8 cellular contexts compared by ENCODE assay signal in genomic region chr1:247390116-247390791, GRCh38. TPM values are rescaled to one million over a fixed set of nuclear protein-coding genes. Genes with fewer than 3 reads are reported as not detected.
DNase-seq lines count a peak whose midpoint lies in the region; ATAC-seq and TF ChIP-seq lines count a peak whose summit lies in the region.

No MANE protein-coding gene starts in this region.

- H3K4me3 ChIP-seq in IMR-90 (ENCODE audit: insufficient read depth, low read depth, low read length) = peak overlapping the region; percentile 23; the same call in 1 of the 2 replicates
- no peak overlapping the region for H3K4me3 ChIP-seq in OCI-LY1 (ENCODE audit: low read depth, low read length, poor library complexity, severe bottlenecking)

- H3K4me3 Mint-ChIP-seq in naive B cell = peak overlapping the region; percentile 44 to 87 (median 72)

- H3K4me2 ChIP-seq in IMR-90 (ENCODE audit: low read depth, low read length) (peak overlapping the region; percentile 77), OCI-LY1 (ENCODE audit: low read length) (peak overlapping the region; percentile 48)

- H2BK15ac ChIP-seq in IMR-90 (ENCODE audit: low read depth, low read length) = no peak overlapping the region

- H3F3A ChIP-seq in OCI-LY1 (ENCODE audit: insufficient read depth, low read length) = no peaks in the 10 kb centered on the region

- dilution Hi-C loops in IMR-90 (cut with HindIII; ENCODE audit: low sequenced_read_pairs, unreplicated experiment) = no loop called here

- no peaks in the 10 kb centered on the region for H3K9me1 ChIP-seq in IMR-90 (ENCODE audit: insufficient read depth, low read length)

- no peaks in the 10 kb centered on the region for H3K79me1 ChIP-seq in IMR-90 (ENCODE audit: low read depth in 1 of 2, low read length in 2 of 2)

- H2AK5ac ChIP-seq in IMR-90 (ENCODE audit: low read depth, low read length) = no peak overlapping the region

- H3K4me1 Mint-ChIP-seq in naive B cell = peaks cover 7 to 19% (median 18%) of the 10 kb centered on the region in 3 donors

- TF ChIP-seq CTCF in IMR-90 (conservative IDR thresholded peaks at IDR 0.05; ENCODE audit: low read depth, low read length) = peak; percentile 82
- peak; percentile 94 for TF ChIP-seq CTCF in OCI-LY1 (IDR thresholded peaks at IDR 0.05; ENCODE audit: low read length)

- H2AK9ac ChIP-seq in IMR-90 (replicated peaks; ENCODE audit: low read depth, low read length, poor library complexity) = no peak overlapping the region

- H3K27me3 ChIP-seq in IMR-90 (ENCODE audit: control insufficient read depth, insufficient read depth, low read length) = no peaks in the 10 kb centered on the region
- H3K27me3 ChIP-seq in OCI-LY1 (ENCODE audit: insufficient read depth, low read length) = no peaks in the 10 kb centered on the region

- no peaks in the 10 kb centered on the region for H3K9me2 ChIP-seq in OCI-LY1 (ENCODE audit: low read depth, low read length)

- 0 out of 2 replicates have a peak overlapping the region, but pooled peaks have one; percentile 30 for H3K4ac ChIP-seq in IMR-90 (ENCODE audit: low read depth, low read length)

- H3K9ac ChIP-seq in IMR-90 (ENCODE audit: low read depth, low read length) (peak overlapping the region; percentile 49), OCI-LY1 (ENCODE audit: low read length) (no peak overlapping the region)

- TF ChIP-seq POLR2A in IMR-90 (IDR thresholded peaks at IDR 0.05; ENCODE audit: low read depth, low read length) = no peak
- no peak for TF ChIP-seq POLR2A in erythroblast (IDR thresholded peaks at IDR 0.05; ENCODE audit: low read length)

- ATAC-seq in GM21619 (IDR thresholded peaks at IDR 0.05; ENCODE audit: unreplicated experiment) (peak; percentile 99), IMR-90 (ENCODE audit: low read depth) (peak; percentile 95), naive B cell (ENCODE audit: low read depth in 2 of 2) (peak; percentile 98 to 99)

- no peak overlapping the region for H3K23ac ChIP-seq in IMR-90 (ENCODE audit: low read depth, low read length)

- intact Hi-C loops in IMR-90 (cut with micrococcal nuclease) = loop anchor here (1.0 to 5.0 kb wide), 4 partner anchors 59 to 1417 kb away; no protein-coding TSS in a partner anchor

- H3K27me3 Mint-ChIP-seq in naive B cell = peaks cover 0 to 4% (median 0%) of the 10 kb centered on the region in 3 donors

- no peaks in the 10 kb centered on the region for H3K36me3 ChIP-seq in IMR-90 (ENCODE audit: control insufficient read depth, insufficient read depth, low read length)
- no peaks in the 10 kb centered on the region for H3K36me3 ChIP-seq in OCI-LY1 (ENCODE audit: insufficient read depth, low read length)

- peaks cover 2% of the 10 kb centered on the region; the same call in 1 of the 2 replicates for H3K4me1 ChIP-seq in IMR-90 (ENCODE audit: control insufficient read depth, insufficient read depth, low read length)
- peaks cover 12% of the 10 kb centered on the region for H3K4me1 ChIP-seq in OCI-LY1 (ENCODE audit: insufficient read depth, low read length, severe bottlenecking)

- H2BK120ac ChIP-seq in IMR-90 (ENCODE audit: low read depth, low read length) = peak overlapping the region; percentile 48; the same call in 1 of the 2 replicates

- H3K79me2 ChIP-seq in OCI-LY1 (ENCODE audit: insufficient read depth, low read length) = no peaks in the 10 kb centered on the region

- in situ Hi-C loops in IMR-90 (cut with MboI; ENCODE audit: low sequenced_read_pairs) = no loop called here

- H3K14ac ChIP-seq in IMR-90 (replicated peaks; ENCODE audit: low read depth, low read length) = no peak overlapping the region

- H3K27ac Mint-ChIP-seq in naive B cell = peak overlapping the region; percentile 19 to 92 (median 87)

- CTCF ChIA-PET in IMR-90 (lab: Yijun Ruan, JAX) = interaction anchor here (0.6 to 1.7 kb wide), 8 partner anchors 9 to 482 kb away, joined by 3 to 8 read pairs (median 3); partner anchors contain the start of gene AHCTF1

- H2BK20ac ChIP-seq in IMR-90 (ENCODE audit: low read depth, low read length) = no peak overlapping the region

- peak overlapping the region; percentile 83 for H2BK5ac ChIP-seq in IMR-90 (ENCODE audit: low read depth, low read length, poor library complexity, severe bottlenecking)

- POLR2A ChIA-PET in IMR-90 (lab: Charles Lee; ENCODE audit: unreplicated experiment) = interaction anchor here (0.6 to 0.7 kb wide), 2 partner anchors 20 to 57 kb away, joined by 4 to 13 read pairs; no protein-coding TSS in a partner anchor

- peaks cover 0 to under 1% (median 0%) of the 10 kb centered on the region in 7 donors for H3K9me3 Mint-ChIP-seq in naive B cell

- H3K56ac ChIP-seq in IMR-90 (ENCODE audit: extremely low read depth, insufficient read depth, low read length) = no peak overlapping the region

- H3K18ac ChIP-seq in IMR-90 (ENCODE audit: low read depth, low read length) = peak overlapping the region; percentile 61; the same call in 1 of the 2 replicates

- no CpG with 5 or more reads among the region's 13 CpGs for WGBS in IMR-90 (ENCODE audit: extremely low coverage in 2 of 2, insufficient read length in 1 of 2), 2 experiments

- peak overlapping the region; percentile 93 for H2AFZ ChIP-seq in IMR-90 (replicated peaks; ENCODE audit: low read length, poor library complexity)
- H2AFZ ChIP-seq in OCI-LY1 (ENCODE audit: low read length) = no peak overlapping the region

- no TSS peak for BruUV-seq in IMR-90 (replicated peaks; lab: Mats Ljungman, UMichigan)

- peak overlapping the region in 1 of 2 experiments; percentile 81; a peak in 2 of 4 replicates for H4K8ac ChIP-seq in IMR-90 (ENCODE audit: low read depth in 2 of 2, low read length in 2 of 2)

- H4K91ac ChIP-seq in IMR-90 (ENCODE audit: insufficient read depth, low read depth, low read length) = no peak overlapping the region; the same call in 1 of the 2 replicates

- peak; percentile 63 for TF ChIP-seq RAD21 in IMR-90 (IDR thresholded peaks at IDR 0.05; ENCODE audit: low read length)

- H3K9me3 ChIP-seq in IMR-90 (ENCODE audit: control insufficient read depth, insufficient read depth, low read length) (no peaks in the 10 kb centered on the region), OCI-LY1 (ENCODE audit: low read length) (no peaks in the 10 kb centered on the region)

- peak overlapping the region; percentile 60; the same call in 1 of the 2 replicates for H4K5ac ChIP-seq in IMR-90 (ENCODE audit: low read depth, low read length)

- H3K27ac ChIP-seq in IMR-90 (ENCODE audit: insufficient read depth, low read length) = peak overlapping the region; percentile 87
- H3K27ac ChIP-seq in OCI-LY1 (ENCODE audit: low read depth, low read length, poor library complexity, severe bottlenecking) = no peak overlapping the region

- no peaks in the 10 kb centered on the region for H3K36me3 Mint-ChIP-seq in naive B cell

- peak; percentile 91 for DNase-seq in DMS53 (lab: John Stamatoyannopoulos, UW)
- peak; percentile 75 for DNase-seq in IMR-90
- peak; percentile 62 for DNase-seq in activated CD8-positive, alpha-beta memory T cell treated with anti-CD3 and anti-CD28 coated beads, Interleukin-2, amount 50 U/mL, for 24 hours (ENCODE audit: extremely low read depth)
- DNase-seq in erythroblast (lab: John Stamatoyannopoulos, UW) = peak; percentile 75 to 84
- DNase-seq in naive B cell = peak; percentile 86
- peak; percentile 64 to 77 for DNase-seq in stimulated activated CD8-positive, alpha-beta memory T cell treated with anti-CD3 and anti-CD28 coated beads, Interleukin-7, amount 100 ng/mL, for 4 hours (ENCODE audit: low read depth in 2 of 2)

- H4K20me1 ChIP-seq in IMR-90 (ENCODE audit: insufficient read depth, low read length) (no peaks in the 10 kb centered on the region), OCI-LY1 (ENCODE audit: insufficient read depth, low read length) (no peaks in the 10 kb centered on the region)

TF ChIP-seq in IMR-90, 13 proteins besides CTCF, POLR2A, EP300 and RAD21:
- TF ChIP-seq RCOR1 (IDR thresholded peaks at IDR 0.05; ENCODE audit: insufficient replicate concordance, low read length) (peak; percentile 20), BHLHE40 (IDR thresholded peaks at IDR 0.05; ENCODE audit: low read depth, low read length) (no peak), SMC3 (IDR thresholded peaks at IDR 0.05; ENCODE audit: low read depth, low read length) (peak; percentile 45), MAZ (IDR thresholded peaks at IDR 0.05; ENCODE audit: borderline replicate concordance, low read depth, low read length) (peak; percentile 62; the same call in 1 of the 2 replicates), MXI1 (IDR thresholded peaks at IDR 0.05; ENCODE audit: borderline replicate concordance, low read depth, low read length) (no peak)

RNA-seq across cellular contexts. Expression of gene NLRP3, which starts 25.7 kb away (rescaled TPM):
- 0.18 TPM in 1 of 2 replicates, not detected in the other for total RNA-seq in IMR-90 (2012; rRNA removed)
- 0.03 TPM in 1 of 2 replicates, not detected in the other for polyA plus RNA-seq in IMR-90 (2012; rRNA removed)
- polyA plus RNA-seq in IMR-90 (2012; cell fraction: cytosol; rRNA removed) = 0.04 TPM in 1 of 2 replicates, not detected in the other
- polyA plus RNA-seq in IMR-90 (2012; cell fraction: nucleus; rRNA removed; ENCODE audit: low replicate concordance) = 0.20 and 0.37 TPM in 2 replicates
- under 1 TPM in 3 of 6 donors, not detected in 3; 0.09 to 0.17 (median 0.11) TPM for polyA plus RNA-seq in naive B cell (ENCODE audit: low read depth in 6 of 6)

RNA-seq across cellular contexts. Expression of gene ZNF496, which starts 58.6 kb away (rescaled TPM):
- total RNA-seq in IMR-90 (2012; rRNA removed) = 8.9 and 11.7 TPM in 2 replicates
- polyA plus RNA-seq in IMR-90 (2012; rRNA removed) (16.2 and 17.1 TPM in 2 replicates), naive B cell (ENCODE audit: low read depth in 6 of 6) (1 to 10 TPM; 2.8 to 6.6 (median 4.6) TPM)
- polyA plus RNA-seq in IMR-90 (2012; cell fraction: cytosol; rRNA removed) = 13.7 and 15.5 TPM in 2 replicates
- polyA plus RNA-seq in IMR-90 (2012; cell fraction: nucleus; rRNA removed; ENCODE audit: low replicate concordance) = 22.8 and 27.3 TPM in 2 replicates
